Comparison of ENCODE assay signal across 32 cellular contexts in genomic region chr22:23818541-23818940, GRCh38. TPM values are rescaled to one million over a fixed set of nuclear protein-coding genes. Genes with fewer than 3 reads are reported as not detected.
DNase-seq lines count a peak whose midpoint lies in the region; ATAC-seq, FAIRE-seq and TF ChIP-seq lines count a peak whose summit lies in the region.
"Had no signal": no experiment of that assay in that cellular context is flagged by ENCODE, and none has a peak within 500 bp of the region (broad histone marks: within the 10 kb centered on the region; RNA-seq: fewer than 3 reads in every experiment).

No MANE protein-coding gene starts in this region.

- CTCF ChIA-PET in activated CD8-positive, alpha-beta T cell treated with anti-CD3 and anti-CD28 coated beads, Interleukin-2, amount 10 ng/mL, durations not matched to agents 7 days and 5 days (lab: Charles Lee) = no interaction called here
- CTCF ChIA-PET in activated CD8-positive, alpha-beta T cell treated with anti-CD3 and anti-CD28 coated beads for 36 hours (lab: Charles Lee) = interaction anchor here (1.6 kb wide), 1 partner anchor 10 kb away, joined by 3 read pairs; no protein-coding TSS in a partner anchor

- H3K79me2 ChIP-seq in DOHH2 (ENCODE audit: control insufficient read depth, low read length) (peaks cover 78% of the 10 kb centered on the region), osteoblast (ENCODE audit: insufficient read depth, low read length) (no peaks in the 10 kb centered on the region)

- TF ChIP-seq CTCF in activated CD8-positive, alpha-beta T cell treated with anti-CD3 and anti-CD28 coated beads for 36 hours (IDR thresholded peaks at IDR 0.05) = no peak
- TF ChIP-seq CTCF in DOHH2 (IDR thresholded peaks at IDR 0.05; ENCODE audit: low read depth, low read length, poor library complexity, severe bottlenecking) (no peak), kidney (IDR thresholded peaks at IDR 0.05; ENCODE audit: borderline replicate concordance, extremely low read depth, insufficient read depth) (no peak), osteoblast (IDR thresholded peaks at IDR 0.05; ENCODE audit: extremely low read depth, low read depth, low read length) (no peak)

- POLR2A ChIA-PET in activated CD8-positive, alpha-beta T cell treated with anti-CD3 and anti-CD28 coated beads, Interleukin-2, amount 10 ng/mL, durations not matched to agents 7 days and 5 days (lab: Charles Lee) = no interaction called here
- POLR2A ChIA-PET in activated CD8-positive, alpha-beta T cell treated with anti-CD3 and anti-CD28 coated beads for 36 hours (lab: Charles Lee) = no interaction called here

- no peak overlapping the region for H3K9ac ChIP-seq in kidney (ENCODE audit: low read length in 2 of 2)
- H3K9ac ChIP-seq: GM23248 had no signal

- TF ChIP-seq POLR2A in erythroblast (IDR thresholded peaks at IDR 0.05; ENCODE audit: low read length) = no peak

- peak overlapping the region; percentile 60 for H3K27ac ChIP-seq in DOHH2 (ENCODE audit: low read depth, low read length)
- no peak overlapping the region for H3K27ac ChIP-seq in kidney (ENCODE audit: low read depth in 2 of 2, low read length in 2 of 2)
- no peak overlapping the region for H3K27ac ChIP-seq in osteoblast (ENCODE audit: low read depth, low read length)
- H3K27ac ChIP-seq: C4-2B, GM23248, PC-9, SJCRH30 had no signal

- no peaks in the 10 kb centered on the region for H3K27me3 ChIP-seq in DOHH2 (ENCODE audit: control insufficient read depth, low read length)
- H3K27me3 ChIP-seq in osteoblast (ENCODE audit: insufficient read depth, low read length) = no peaks in the 10 kb centered on the region
- H3K27me3 ChIP-seq: SJCRH30 had no signal

- H3K27ac Mint-ChIP-seq in activated CD8-positive, alpha-beta T cell treated with anti-CD3 and anti-CD28 coated beads, Interleukin-2, amount 10 ng/mL, durations not matched to agents 7 days and 5 days = peak overlapping the region; percentile 16
- H3K27ac Mint-ChIP-seq in activated CD8-positive, alpha-beta T cell treated with anti-CD3 and anti-CD28 coated beads for 36 hours = no peak overlapping the region
- H3K27ac Mint-ChIP-seq: CD8-positive, alpha-beta T cell had no signal

- H4K20me1 ChIP-seq in DOHH2 (ENCODE audit: control insufficient read depth, insufficient read depth, low read depth, low read length) = no peaks in the 10 kb centered on the region
- peaks cover 6% of the 10 kb centered on the region for H4K20me1 ChIP-seq in osteoblast (ENCODE audit: insufficient read depth, low read length)

- ATAC-seq in activated CD8-positive, alpha-beta T cell treated with anti-CD3 and anti-CD28 coated beads, Interleukin-2, amount 10 ng/mL, durations not matched to agents 7 days and 5 days = no peak
- ATAC-seq in activated CD8-positive, alpha-beta T cell treated with anti-CD3 and anti-CD28 coated beads for 36 hours = no peak
- ATAC-seq: CD8-positive, alpha-beta T cell; GM12878; HepG2; K562; Right ventricle myocardium inferior had no signal

- H3K9me3 ChIP-seq in DOHH2 (ENCODE audit: control insufficient read depth, insufficient read depth, low read length) = no peaks in the 10 kb centered on the region
- H3K9me3 ChIP-seq in kidney (ENCODE audit: control insufficient read depth in 1 of 2, low read length in 2 of 2) = no peaks in the 10 kb centered on the region
- H3K9me3 ChIP-seq in osteoblast (ENCODE audit: low read depth, low read length) = no peaks in the 10 kb centered on the region
- H3K9me3 ChIP-seq: Caco-2, SJCRH30 had no signal

- H3K4me1 Mint-ChIP-seq in activated CD8-positive, alpha-beta T cell treated with anti-CD3 and anti-CD28 coated beads, Interleukin-2, amount 10 ng/mL, durations not matched to agents 7 days and 5 days (ENCODE audit: low read depth) = peaks cover 41% of the 10 kb centered on the region
- H3K4me1 Mint-ChIP-seq in activated CD8-positive, alpha-beta T cell treated with anti-CD3 and anti-CD28 coated beads for 36 hours (ENCODE audit: low read depth) = peaks cover 10% of the 10 kb centered on the region

- peaks cover 84% of the 10 kb centered on the region for H3K4me1 ChIP-seq in DOHH2 (ENCODE audit: control insufficient read depth, low read length)
- H3K4me1 ChIP-seq in kidney (ENCODE audit: control insufficient read depth in 1 of 2, insufficient read depth in 1 of 2, low read depth in 1 of 2, low read length in 2 of 2) = peaks cover 3 to 5% of the 10 kb centered on the region in 2 donors
- peaks cover 12% of the 10 kb centered on the region for H3K4me1 ChIP-seq in osteoblast (ENCODE audit: insufficient read depth, low read length)
- H3K4me1 ChIP-seq: Caco-2, SJCRH30 had no signal

- peaks cover 8% of the 10 kb centered on the region for H3F3A ChIP-seq in DOHH2 (ENCODE audit: control insufficient read depth, insufficient read depth)

- H3K9me3 Mint-ChIP-seq in activated CD8-positive, alpha-beta T cell treated with anti-CD3 and anti-CD28 coated beads, Interleukin-2, amount 10 ng/mL, durations not matched to agents 7 days and 5 days (ENCODE audit: insufficient read depth) = no peaks in the 10 kb centered on the region
- no peaks in the 10 kb centered on the region for H3K9me3 Mint-ChIP-seq in activated CD8-positive, alpha-beta T cell treated with anti-CD3 and anti-CD28 coated beads for 36 hours
- H3K9me3 Mint-ChIP-seq: CD8-positive, alpha-beta T cell had no signal

- intact Hi-C loops in activated CD8-positive, alpha-beta T cell treated with anti-CD3 and anti-CD28 coated beads for 36 hours (cut with micrococcal nuclease) = no loop called here
- intact Hi-C loops in kidney (cut with DNase I) = no loop called here

- H3K36me3 ChIP-seq in DOHH2 (ENCODE audit: control insufficient read depth, low read length) (peaks cover 92% of the 10 kb centered on the region), kidney (ENCODE audit: control insufficient read depth in 1 of 2, insufficient read depth in 2 of 2, low read length in 2 of 2) (peaks cover 14 to 38% of the 10 kb centered on the region in 2 donors), osteoblast (ENCODE audit: insufficient read depth, low read length) (peaks cover 51% of the 10 kb centered on the region)

- DNase-seq in activated CD8-positive, alpha-beta T cell treated with anti-CD3 and anti-CD28 coated beads, Interleukin-2, amount 10 ng/mL, durations not matched to agents 7 days and 5 days = no peak
- DNase-seq in activated CD8-positive, alpha-beta T cell treated with anti-CD3 and anti-CD28 coated beads for 36 hours = no peak
- DNase-seq in kidney (peak; percentile 25), osteoblast (ENCODE audit: insufficient read length, low spot score, missing footprints) (no peak), erythroblast (lab: John Stamatoyannopoulos, UW) (no peak), T-helper 9 cell (no peak)
- DNase-seq: Caco-2; CD8-positive, alpha-beta T cell; EL; GDM1; GM23248; H7; MV-4-11; NCI-H1105 treated with DMSO at 0.1 percent for 48 hours; NCI-H146; NCI-H1930; NCI-H2107; NCI-H446; NCI-H524 treated with DMSO at 0.1 percent for 48 hours; NCI-H774; NK-92 treated with Interleukin-12 subunit alpha and Interleukin-12 subunit beta, amount 100 ng/mL, for 24 hours; PC-9; SJCRH30 had no signal

- H3K4me2 ChIP-seq in DOHH2 (ENCODE audit: low read length) (peak overlapping the region; percentile 41), osteoblast (ENCODE audit: insufficient read depth, low read length) (no peak overlapping the region)
- H3K4me2 ChIP-seq: PC-9 had no signal

- H3K4me3 ChIP-seq in DOHH2 (ENCODE audit: low read length) (0 out of 2 replicates have a peak overlapping the region, but pooled peaks have one; percentile 18), kidney (ENCODE audit: low read length in 2 of 2) (no peak overlapping the region), osteoblast (ENCODE audit: insufficient read depth, low read length) (no peak overlapping the region)
- H3K4me3 ChIP-seq: GM12878, GM23248, K562, PC-9, SJCRH30 had no signal

- no peak overlapping the region for H3K4me3 Mint-ChIP-seq in activated CD8-positive, alpha-beta T cell treated with anti-CD3 and anti-CD28 coated beads, Interleukin-2, amount 10 ng/mL, durations not matched to agents 7 days and 5 days
- no peak overlapping the region for H3K4me3 Mint-ChIP-seq in activated CD8-positive, alpha-beta T cell treated with anti-CD3 and anti-CD28 coated beads for 36 hours
- H3K4me3 Mint-ChIP-seq: CD8-positive, alpha-beta T cell had no signal

- H3K27me3 Mint-ChIP-seq in activated CD8-positive, alpha-beta T cell treated with anti-CD3 and anti-CD28 coated beads, Interleukin-2, amount 10 ng/mL, durations not matched to agents 7 days and 5 days (ENCODE audit: low read depth) = no peaks in the 10 kb centered on the region
- H3K27me3 Mint-ChIP-seq in activated CD8-positive, alpha-beta T cell treated with anti-CD3 and anti-CD28 coated beads for 36 hours = no peaks in the 10 kb centered on the region

- no peak for FAIRE-seq in kidney (lab: Jason Lieb, UNC)
- FAIRE-seq: A204.1, GM12878, HepG2, K562 had no signal

- no peak overlapping the region for H2AFZ ChIP-seq in osteoblast (ENCODE audit: low read length)
- H2AFZ ChIP-seq: GM23248, PC-9 had no signal

- no peaks in the 10 kb centered on the region for H3K9me2 ChIP-seq in DOHH2 (replicated peaks; ENCODE audit: control insufficient read depth, low read length)

- H3K36me3 Mint-ChIP-seq in activated CD8-positive, alpha-beta T cell treated with anti-CD3 and anti-CD28 coated beads, Interleukin-2, amount 10 ng/mL, durations not matched to agents 7 days and 5 days (ENCODE audit: low read depth) = peaks cover 73% of the 10 kb centered on the region
- H3K36me3 Mint-ChIP-seq in activated CD8-positive, alpha-beta T cell treated with anti-CD3 and anti-CD28 coated beads for 36 hours (ENCODE audit: low read depth) = peaks cover 43% of the 10 kb centered on the region

RNA-seq across cellular contexts. Expression of gene DERL3, which starts 20.3 kb away (rescaled TPM):
- 1 to 10 TPM; 8.1 to 10.0 TPM for total RNA-seq in activated CD8-positive, alpha-beta T cell treated with anti-CD3 and anti-CD28 coated beads, Interleukin-2, amount 10 ng/mL, durations not matched to agents 7 days and 5 days
- 1 to 10 TPM; 5.4 to 7.6 TPM for total RNA-seq in activated CD8-positive, alpha-beta T cell treated with anti-CD3 and anti-CD28 coated beads for 36 hours
- total RNA-seq in kidney (24.7 TPM), osteoblast (0.36 and 0.59 TPM in 2 replicates)
- 3.1 TPM for polyA plus RNA-seq in kidney (ENCODE audit: insufficient read depth, low read depth, low replicate concordance)
- total RNA-seq: HepG2, HT1080, MCF 10A, SJCRH30 had no signal
- polyA plus RNA-seq: HepG2 had no signal

RNA-seq across cellular contexts. Expression of gene SMARCB1, which starts 31.8 kb away (rescaled TPM):
- total RNA-seq in activated CD8-positive, alpha-beta T cell treated with anti-CD3 and anti-CD28 coated beads, Interleukin-2, amount 10 ng/mL, durations not matched to agents 7 days and 5 days = 100 to 1,000 TPM; 112 to 113 TPM
- 10 to 100 TPM; 82.8 to 86.3 TPM for total RNA-seq in activated CD8-positive, alpha-beta T cell treated with anti-CD3 and anti-CD28 coated beads for 36 hours
- total RNA-seq in kidney (79.0 TPM), osteoblast (49.2 and 51.3 TPM in 2 replicates)
- polyA plus RNA-seq in kidney (ENCODE audit: insufficient read depth, low read depth, low replicate concordance) = 68.7 TPM

RNA-seq across cellular contexts. Expression of gene SLC2A11, which starts 39.1 kb away (rescaled TPM):
- total RNA-seq in activated CD8-positive, alpha-beta T cell treated with anti-CD3 and anti-CD28 coated beads, Interleukin-2, amount 10 ng/mL, durations not matched to agents 7 days and 5 days = 1 to 10 TPM; 6.7 to 7.9 TPM
- 1 to 10 TPM; 8.0 to 8.6 TPM for total RNA-seq in activated CD8-positive, alpha-beta T cell treated with anti-CD3 and anti-CD28 coated beads for 36 hours
- total RNA-seq in kidney (28.9 TPM), osteoblast (14.1 and 20.9 TPM in 2 replicates)
- polyA plus RNA-seq in kidney (ENCODE audit: insufficient read depth, low read depth, low replicate concordance) = 23.7 TPM

RNA-seq across cellular contexts. Expression of gene MMP11, which starts 45.9 kb away (rescaled TPM):
- total RNA-seq in activated CD8-positive, alpha-beta T cell treated with anti-CD3 and anti-CD28 coated beads, Interleukin-2, amount 10 ng/mL, durations not matched to agents 7 days and 5 days = under 1 TPM; 0.42 to 0.55 TPM
- 1 to 10 TPM in 1 of 2 experiments, under 1 TPM in 1; 0.85 to 1.4 TPM for total RNA-seq in activated CD8-positive, alpha-beta T cell treated with anti-CD3 and anti-CD28 coated beads for 36 hours
- 4.4 TPM for total RNA-seq in kidney
- polyA plus RNA-seq in kidney (ENCODE audit: insufficient read depth, low read depth, low replicate concordance) = 2.7 TPM
- total RNA-seq in osteoblast = 23.5 and 41.3 TPM in 2 replicates
- total RNA-seq: HT1080 had no signal

RNA-seq across cellular contexts. Expression of gene CHCHD10, which starts 50.8 kb away (rescaled TPM):
- 100 to 1,000 TPM; 134 to 140 TPM for total RNA-seq in activated CD8-positive, alpha-beta T cell treated with anti-CD3 and anti-CD28 coated beads, Interleukin-2, amount 10 ng/mL, durations not matched to agents 7 days and 5 days
- 100 to 1,000 TPM; 197 to 212 TPM for total RNA-seq in activated CD8-positive, alpha-beta T cell treated with anti-CD3 and anti-CD28 coated beads for 36 hours
- 190 TPM for total RNA-seq in kidney
- 1,445 TPM for polyA plus RNA-seq in kidney (ENCODE audit: insufficient read depth, low read depth, low replicate concordance)
- total RNA-seq in osteoblast = 0.88 and 1.1 TPM in 2 replicates
- total RNA-seq: HT1080 had no signal
